8 cellular contexts compared by ENCODE assay signal in genomic region chr2:113656031-113656624, GRCh38. TPM values are rescaled to one million over a fixed set of nuclear protein-coding genes. Genes with fewer than 3 reads are reported as not detected.
DNase-seq lines count a peak whose midpoint lies in the region; ATAC-seq and TF ChIP-seq lines count a peak whose summit lies in the region.
"Not testable (repeated sequence)": the region's sequence is repeated elsewhere in the genome, so short reads cannot be mapped to it uniquely, and the experiment has no call there.

No MANE protein-coding gene starts in this region.

- not testable (repeated sequence) for H3K4me1 ChIP-seq in left ventricle myocardium inferior

- not testable (repeated sequence) for H3K9me3 ChIP-seq in CD4-positive, alpha-beta T cell (ENCODE audit: control insufficient read depth, low read length); left ventricle myocardium inferior (replicated peaks)

- POLR2A ChIA-PET in CD4-positive, alpha-beta T cell (lab: Charles Lee); activated CD4-positive, alpha-beta T cell treated with anti-CD3 and anti-CD28 coated beads, Interleukin-2, amount 10 ng/mL, durations not matched to agents 7 days and 5 days (lab: Charles Lee): not testable (repeated sequence)

- not testable (repeated sequence) for ATAC-seq in CD4-positive, alpha-beta T cell (ENCODE audit: poor library complexity); activated naive CD8-positive, alpha-beta T cell treated with anti-CD3 and anti-CD28 coated beads, Interleukin-2, amount 50 U/mL, for 24 hours
- ATAC-seq in GM21526 (IDR thresholded peaks at IDR 0.05; ENCODE audit: low FRiP score, unreplicated experiment), result peak; percentile 61

- not testable (repeated sequence) for TF ChIP-seq CTCF in CD4-positive, alpha-beta T cell (IDR thresholded peaks at IDR 0.05); left ventricle myocardium inferior (IDR thresholded peaks at IDR 0.05; ENCODE audit: borderline replicate concordance); osteocyte (IDR thresholded peaks at IDR 0.05)

- not testable (repeated sequence) for H3K27me3 ChIP-seq in CD4-positive, alpha-beta T cell (ENCODE audit: control insufficient read depth, insufficient read depth, low read length); left ventricle myocardium inferior (ENCODE audit: low read depth)

- peak overlapping the region; percentile 69 for H3K4me3 Mint-ChIP-seq in CD4-positive, alpha-beta T cell
- peak overlapping the region; percentile 86 to 96 (median 86) for H3K4me3 Mint-ChIP-seq in IgD-negative memory B cell
- H3K4me3 Mint-ChIP-seq in activated CD4-positive, alpha-beta T cell treated with anti-CD3 and anti-CD28 coated beads, Interleukin-2, amount 10 ng/mL, durations not matched to agents 7 days and 5 days, result peak overlapping the region; percentile 47
- H3K4me3 Mint-ChIP-seq in activated naive CD8-positive, alpha-beta T cell treated with anti-CD3 and anti-CD28 coated beads, Interleukin-2, amount 50 U/mL, for 24 hours, result peak overlapping the region; percentile 43
- H3K4me3 Mint-ChIP-seq in osteocyte (ENCODE audit: unreplicated experiment), result peak overlapping the region; percentile 66

- H3K4me1 Mint-ChIP-seq in CD4-positive, alpha-beta T cell (ENCODE audit: low read depth); IgD-negative memory B cell; activated CD4-positive, alpha-beta T cell treated with anti-CD3 and anti-CD28 coated beads, Interleukin-2, amount 10 ng/mL, durations not matched to agents 7 days and 5 days; activated naive CD8-positive, alpha-beta T cell treated with anti-CD3 and anti-CD28 coated beads, Interleukin-2, amount 50 U/mL, for 24 hours; osteocyte (ENCODE audit: unreplicated experiment): not testable (repeated sequence)

- not testable (repeated sequence) for H3K27me3 Mint-ChIP-seq in CD4-positive, alpha-beta T cell; IgD-negative memory B cell; activated CD4-positive, alpha-beta T cell treated with anti-CD3 and anti-CD28 coated beads, Interleukin-2, amount 10 ng/mL, durations not matched to agents 7 days and 5 days; activated naive CD8-positive, alpha-beta T cell treated with anti-CD3 and anti-CD28 coated beads, Interleukin-2, amount 50 U/mL, for 24 hours; osteocyte (ENCODE audit: unreplicated experiment)

- not testable (repeated sequence) for H3K27ac ChIP-seq in CD4-positive, alpha-beta T cell (ENCODE audit: low read depth, low read length)
- H3K27ac ChIP-seq in left ventricle myocardium inferior (replicated peaks), result peak overlapping the region; percentile 2

- H3K36me3 Mint-ChIP-seq in CD4-positive, alpha-beta T cell (ENCODE audit: low read depth); IgD-negative memory B cell; activated CD4-positive, alpha-beta T cell treated with anti-CD3 and anti-CD28 coated beads, Interleukin-2, amount 10 ng/mL, durations not matched to agents 7 days and 5 days (ENCODE audit: low read depth); activated naive CD8-positive, alpha-beta T cell treated with anti-CD3 and anti-CD28 coated beads, Interleukin-2, amount 50 U/mL, for 24 hours (ENCODE audit: low read depth); osteocyte (ENCODE audit: unreplicated experiment): not testable (repeated sequence)

- not testable (repeated sequence) for H3K9me3 Mint-ChIP-seq in CD4-positive, alpha-beta T cell; IgD-negative memory B cell; activated CD4-positive, alpha-beta T cell treated with anti-CD3 and anti-CD28 coated beads, Interleukin-2, amount 10 ng/mL, durations not matched to agents 7 days and 5 days; activated naive CD8-positive, alpha-beta T cell treated with anti-CD3 and anti-CD28 coated beads, Interleukin-2, amount 50 U/mL, for 24 hours; osteocyte (ENCODE audit: unreplicated experiment)

- intact Hi-C loops in CD4-positive, alpha-beta T cell (cut with DNase I, micrococcal nuclease); left ventricle myocardium inferior (cut with micrococcal nuclease): not testable (repeated sequence)

- peak overlapping the region; percentile 36 for H3K4me3 ChIP-seq in left ventricle myocardium inferior

- CTCF ChIA-PET in CD4-positive, alpha-beta T cell (lab: Charles Lee); activated CD4-positive, alpha-beta T cell treated with anti-CD3 and anti-CD28 coated beads, Interleukin-2, amount 10 ng/mL, durations not matched to agents 7 days and 5 days (lab: Charles Lee): not testable (repeated sequence)

- H3K36me3 ChIP-seq in left ventricle myocardium inferior, result not testable (repeated sequence)

- H3K27ac Mint-ChIP-seq in CD4-positive, alpha-beta T cell; activated naive CD8-positive, alpha-beta T cell treated with anti-CD3 and anti-CD28 coated beads, Interleukin-2, amount 50 U/mL, for 24 hours; osteocyte (ENCODE audit: unreplicated experiment): not testable (repeated sequence)
- H3K27ac Mint-ChIP-seq in IgD-negative memory B cell, result peak overlapping the region in 2 of 3 donors; percentile 85 to 86
- H3K27ac Mint-ChIP-seq in activated CD4-positive, alpha-beta T cell treated with anti-CD3 and anti-CD28 coated beads, Interleukin-2, amount 10 ng/mL, durations not matched to agents 7 days and 5 days, result peak overlapping the region; percentile 65

- not testable (repeated sequence) for DNase-seq in CD4-positive, alpha-beta T cell; activated CD4-positive, alpha-beta T cell treated with anti-CD3 and anti-CD28 coated beads, Interleukin-2, amount 10 ng/mL, durations not matched to agents 7 days and 5 days; activated naive CD8-positive, alpha-beta T cell treated with anti-CD3 and anti-CD28 coated beads, Interleukin-2, amount 50 U/mL, for 24 hours; left ventricle myocardium inferior; osteocyte (ENCODE audit: extremely low spot score, unreplicated experiment)
- DNase-seq in RPMI8226, result peak; percentile 39

RNA-seq across cellular contexts. Expression of gene RABL2A, which starts 29.1 kb away (rescaled TPM):
- total RNA-seq in CD4-positive, alpha-beta T cell, result 10 to 100 TPM; 14.5 to 17.9 TPM
- 12.5 TPM for polyA plus RNA-seq in IgD-negative memory B cell
- 10 to 100 TPM; 15.3 to 17.9 TPM for total RNA-seq in activated CD4-positive, alpha-beta T cell treated with anti-CD3 and anti-CD28 coated beads, Interleukin-2, amount 10 ng/mL, durations not matched to agents 7 days and 5 days
- 6.9 TPM for total RNA-seq in left ventricle myocardium inferior
- total RNA-seq in osteocyte, result 24.9 and 26.2 TPM in 2 replicates
